Comparison of ENCODE assay signal across 34 cellular contexts in the genomic region with DNA sequence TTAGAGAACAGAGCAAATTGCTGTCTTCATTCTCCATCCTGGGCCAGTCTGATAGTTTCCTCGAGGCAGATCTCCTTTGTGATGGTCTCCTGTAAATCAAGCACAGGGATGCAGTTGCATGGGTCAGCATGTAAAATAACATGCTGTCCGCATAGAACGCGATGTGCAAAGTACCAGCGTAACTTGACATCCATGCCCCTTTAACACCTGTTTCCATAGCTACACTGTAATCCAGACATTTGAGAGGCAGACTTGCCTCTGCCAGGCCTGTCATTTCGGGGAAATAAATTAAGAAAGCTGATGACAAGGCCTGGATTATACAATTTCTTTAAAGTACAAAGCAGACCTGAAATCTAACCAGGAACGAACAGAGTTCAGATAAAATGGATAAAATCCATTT.
"Had no signal": no experiment of that assay in that cellular context is flagged by ENCODE, and none has a peak within 500 bp of the region (broad histone marks: within the 10 kb centered on the region; RNA-seq: fewer than 3 reads in every experiment).

No MANE protein-coding gene starts in this region.

- H3K9me3 ChIP-seq: breast epithelium, MG63 had no signal

- H3K9me3 Mint-ChIP-seq: activated CD4-positive, alpha-beta memory T cell treated with anti-CD3 and anti-CD28 coated beads, Interleukin-2, amount 10 ng/mL, durations not matched to agents 7 days and 5 days; activated naive CD4-positive, alpha-beta T cell treated with anti-CD3 and anti-CD28 coated beads, Interleukin-2, amount 10 ng/mL, durations not matched to agents 7 days and 5 days had no signal

- H3K27me3 ChIP-seq: breast epithelium, MG63 had no signal

- H2AFZ ChIP-seq: PC-9 had no signal

- H3K27ac Mint-ChIP-seq: activated CD4-positive, alpha-beta memory T cell treated with anti-CD3 and anti-CD28 coated beads, Interleukin-2, amount 10 ng/mL, durations not matched to agents 7 days and 5 days; activated CD8-positive, alpha-beta memory T cell treated with anti-CD3 and anti-CD28 coated beads, Interleukin-2, amount 10 ng/mL, durations not matched to agents 7 days and 5 days; activated naive CD4-positive, alpha-beta T cell treated with anti-CD3 and anti-CD28 coated beads, Interleukin-2, amount 10 ng/mL, durations not matched to agents 7 days and 5 days; activated naive CD8-positive, alpha-beta T cell treated with anti-CD3 and anti-CD28 coated beads for 36 hours had no signal

- DNase-seq: activated CD4-positive, alpha-beta memory T cell treated with anti-CD3 and anti-CD28 coated beads, Interleukin-2, amount 10 ng/mL, durations not matched to agents 7 days and 5 days; activated CD4-positive, alpha-beta T cell treated with anti-CD3 and anti-CD28 coated beads for 1 hour; activated CD4-positive, alpha-beta T cell treated with anti-CD3 and anti-CD28 coated beads for 48 hours; activated CD4-positive, CD25-positive, alpha-beta regulatory T cell; activated CD8-positive, alpha-beta memory T cell treated with anti-CD3 and anti-CD28 coated beads for 24 hours; activated CD8-positive, alpha-beta memory T cell treated with anti-CD3 and anti-CD28 coated beads, Interleukin-2, amount 10 ng/mL, durations not matched to agents 7 days and 5 days; activated CD8-positive, alpha-beta memory T cell treated with anti-CD3 and anti-CD28 coated beads, Interleukin-2, amount 50 U/mL, for 48 hours; activated effector memory CD4-positive, alpha-beta T cell treated with Interleukin-2 at 50 U/mL for 16 hours; activated naive CD4-positive, alpha-beta T cell treated with anti-CD3 and anti-CD28 coated beads, Interleukin-2, amount 10 ng/mL, durations not matched to agents 7 days and 5 days; activated naive CD8-positive, alpha-beta T cell treated with anti-CD3 and anti-CD28 coated beads for 36 hours; activated T-cell treated with anti-CD3 and anti-CD28 coated beads, Interleukin-2, amount 50 U/mL, for 48 hours; amniotic stem cell; aorta; Kasumi-1; KG1; MG63; NCI-H1048; NCI-H1105 treated with DMSO at 0.1 percent for 48 hours; NCI-H1436; NCI-H1694; NCI-H1930; NCI-H2081 treated with DMSO at 0.1 percent for 48 hours; NCI-H2171; NCI-H226; NCI-H446 treated with DMSO at 0.1 percent for 48 hours; NCI-H524; NCI-H69; PC-9; SIG-M5; T1000; WERI-Rb-1 had no signal

- H3K36me3 ChIP-seq: breast epithelium, MG63, WERI-Rb-1 had no signal

- H3K4me3 ChIP-seq: breast epithelium, MG63, PC-9 had no signal

- ATAC-seq: activated CD8-positive, alpha-beta memory T cell treated with anti-CD3 and anti-CD28 coated beads, Interleukin-2, amount 10 ng/mL, durations not matched to agents 7 days and 5 days; Right ventricle myocardium inferior had no signal

- H3K27me3 Mint-ChIP-seq: activated naive CD4-positive, alpha-beta T cell treated with anti-CD3 and anti-CD28 coated beads, Interleukin-2, amount 10 ng/mL, durations not matched to agents 7 days and 5 days had no signal

- H3K4me1 Mint-ChIP-seq: activated CD4-positive, alpha-beta memory T cell treated with anti-CD3 and anti-CD28 coated beads, Interleukin-2, amount 10 ng/mL, durations not matched to agents 7 days and 5 days; activated CD8-positive, alpha-beta memory T cell treated with anti-CD3 and anti-CD28 coated beads, Interleukin-2, amount 10 ng/mL, durations not matched to agents 7 days and 5 days; activated naive CD4-positive, alpha-beta T cell treated with anti-CD3 and anti-CD28 coated beads, Interleukin-2, amount 10 ng/mL, durations not matched to agents 7 days and 5 days; activated naive CD8-positive, alpha-beta T cell treated with anti-CD3 and anti-CD28 coated beads for 36 hours had no signal

- H3K36me3 Mint-ChIP-seq: activated CD8-positive, alpha-beta memory T cell treated with anti-CD3 and anti-CD28 coated beads, Interleukin-2, amount 10 ng/mL, durations not matched to agents 7 days and 5 days; activated naive CD4-positive, alpha-beta T cell treated with anti-CD3 and anti-CD28 coated beads, Interleukin-2, amount 10 ng/mL, durations not matched to agents 7 days and 5 days; activated naive CD8-positive, alpha-beta T cell treated with anti-CD3 and anti-CD28 coated beads for 36 hours had no signal

- H3K4me1 ChIP-seq: breast epithelium had no signal

- H3K27ac ChIP-seq: breast epithelium, PC-9, RWPE1, WERI-Rb-1 had no signal

- H3K4me2 ChIP-seq: PC-9 had no signal

- H3K4me3 Mint-ChIP-seq: activated CD4-positive, alpha-beta memory T cell treated with anti-CD3 and anti-CD28 coated beads, Interleukin-2, amount 10 ng/mL, durations not matched to agents 7 days and 5 days; activated CD8-positive, alpha-beta memory T cell treated with anti-CD3 and anti-CD28 coated beads, Interleukin-2, amount 10 ng/mL, durations not matched to agents 7 days and 5 days; activated naive CD4-positive, alpha-beta T cell treated with anti-CD3 and anti-CD28 coated beads, Interleukin-2, amount 10 ng/mL, durations not matched to agents 7 days and 5 days; activated naive CD8-positive, alpha-beta T cell treated with anti-CD3 and anti-CD28 coated beads for 36 hours had no signal
